ENCODE assay signal across 17 cellular contexts in genomic region chr20:57564180-57564802, GRCh38. TPM values are rescaled to one million over a fixed set of nuclear protein-coding genes. Genes with fewer than 3 reads are reported as not detected.
A peak's percentile ranks its signal among the peaks of the same experiment; 100 is the strongest.
DNase-seq lines count a peak whose midpoint lies in the region; ATAC-seq, FAIRE-seq and TF ChIP-seq lines count a peak whose summit lies in the region.
"Had no signal": no experiment of that assay in that cellular context is flagged by ENCODE, and none has a peak within 500 bp of the region (broad histone marks: within the 10 kb centered on the region; RNA-seq: fewer than 3 reads in every experiment).

No MANE protein-coding gene starts in this region.

- H3K27ac ChIP-seq in neuronal stem cell (replicated peaks; ENCODE audit: low read length) (no peak overlapping the region), subcutaneous abdominal adipose tissue (ENCODE audit: low read depth, low read length) (peak overlapping the region; percentile 37), neural progenitor cell (no peak overlapping the region)
- H3K27ac ChIP-seq: 22Rv1 had no signal

- peak overlapping the region; percentile 38 for H3K23ac ChIP-seq in neuronal stem cell (ENCODE audit: low read depth, low read length, poor library complexity)

- no peaks in the 10 kb centered on the region for H3K79me2 ChIP-seq in neural progenitor cell (ENCODE audit: low read depth)

- H3K27me3 ChIP-seq in neuronal stem cell (ENCODE audit: control insufficient read depth in 3 of 3, insufficient read depth in 3 of 3, low read depth in 1 of 3, low read length in 3 of 3), result peaks cover 0 to 39% (median 0%) of the 10 kb centered on the region in 3 experiments
- H3K27me3 ChIP-seq in subcutaneous abdominal adipose tissue (ENCODE audit: control insufficient read depth in 5 of 5, insufficient read depth in 4 of 5, low read length in 5 of 5), result peaks cover 0 to 9% (median 3%) of the 10 kb centered on the region in 5 donors
- H3K27me3 ChIP-seq in neural progenitor cell, result no peaks in the 10 kb centered on the region

- no peak overlapping the region for H3K27ac Mint-ChIP-seq in neural progenitor cell
- H3K27ac Mint-ChIP-seq: CD14-positive monocyte; CD8-positive, alpha-beta T cell; HFFc6 had no signal

- DNase-seq in HTR-8/SVneo (ENCODE audit: insufficient read length, low spot score) (no peak), left lobe of liver (ENCODE audit: low spot score) (peak; percentile 66), neuronal stem cell (ENCODE audit: low spot score) (no peak), urothelium cell line (ENCODE audit: low spot score) (no peak), neural progenitor cell (ENCODE audit: low spot score) (no peak)
- DNase-seq: Caco-2; CD8-positive, alpha-beta T cell; GF-D8; HCEC 1CT; HFFc6 had no signal

- H3K4me3 Mint-ChIP-seq in neural progenitor cell, result no peak overlapping the region
- H3K4me3 Mint-ChIP-seq: CD14-positive monocyte; CD8-positive, alpha-beta T cell; HFFc6 had no signal

- H3K18ac ChIP-seq in neuronal stem cell (ENCODE audit: low read length), result peak overlapping the region; percentile 18

- H3K79me1 ChIP-seq in neuronal stem cell (ENCODE audit: low read depth, low read length), result peaks cover 1% of the 10 kb centered on the region

- no peak overlapping the region for H3K4me2 ChIP-seq in neuronal stem cell (ENCODE audit: insufficient read depth, low read length, poor library complexity, severe bottlenecking)
- no peak overlapping the region for H3K4me2 ChIP-seq in neural progenitor cell

- H4K8ac ChIP-seq in neuronal stem cell (ENCODE audit: low read depth, low read length), result no peak overlapping the region

- H3F3A ChIP-seq in neural progenitor cell (ENCODE audit: low read depth), result no peaks in the 10 kb centered on the region

- no peak for TF ChIP-seq CTCF in neural progenitor cell (IDR thresholded peaks at IDR 0.05)

- no peaks in the 10 kb centered on the region for H3K36me3 Mint-ChIP-seq in neural progenitor cell
- H3K36me3 Mint-ChIP-seq: CD14-positive monocyte; CD8-positive, alpha-beta T cell had no signal

- no peak overlapping the region for H3K4me3 ChIP-seq in neuronal stem cell (ENCODE audit: low read length in 2 of 2)
- H3K4me3 ChIP-seq in subcutaneous abdominal adipose tissue (ENCODE audit: low read depth in 1 of 5, low read length in 5 of 5), result peak overlapping the region in 2 of 5 donors; percentile 2 to 43
- H3K4me3 ChIP-seq in neural progenitor cell, result no peak overlapping the region

- H3K14ac ChIP-seq in neuronal stem cell (ENCODE audit: low read length), result no peak overlapping the region

- H3K4me1 Mint-ChIP-seq in neural progenitor cell, result peaks cover 3% of the 10 kb centered on the region
- H3K4me1 Mint-ChIP-seq: CD14-positive monocyte had no signal

- H3K9me3 ChIP-seq in neuronal stem cell (replicated peaks in 1 of 2; ENCODE audit: control insufficient read depth in 2 of 2, insufficient read depth in 1 of 2, low read depth in 1 of 2, low read length in 2 of 2) (no peaks in the 10 kb centered on the region), subcutaneous abdominal adipose tissue (ENCODE audit: control insufficient read depth in 5 of 5, low read length in 5 of 5) (no peaks in the 10 kb centered on the region), neural progenitor cell (ENCODE audit: low read depth) (no peaks in the 10 kb centered on the region)

- H3K9ac ChIP-seq in neuronal stem cell (ENCODE audit: low read depth, low read length, poor library complexity) (no peak overlapping the region), subcutaneous abdominal adipose tissue (ENCODE audit: low read length in 5 of 5) (no peak overlapping the region), neural progenitor cell (no peak overlapping the region)

- WGBS in neuronal stem cell (ENCODE audit: extremely low coverage in 2 of 2, insufficient read length in 2 of 2, insufficient replicate concordance in 1 of 2), 2 donors, result no CpG with 5 or more reads among the region's 14 CpGs

- H3K36me3 ChIP-seq in neuronal stem cell (replicated peaks in 1 of 2; ENCODE audit: control insufficient read depth in 2 of 2, insufficient read depth in 2 of 2, low read length in 2 of 2) (no peaks in the 10 kb centered on the region), subcutaneous abdominal adipose tissue (ENCODE audit: control insufficient read depth in 5 of 5, insufficient read depth in 5 of 5, low read length in 5 of 5) (peaks cover 3 to 31% (median 23%) of the 10 kb centered on the region in 5 donors), neural progenitor cell (no peaks in the 10 kb centered on the region)

- peak; percentile 26 for FAIRE-seq in HTR-8/SVneo (lab: Jason Lieb, UNC)
- FAIRE-seq in urothelium cell line (lab: Jason Lieb, UNC), result no peak

- peak; percentile 0 for ATAC-seq in left lobe of liver
- ATAC-seq in GM18502 (IDR thresholded peaks at IDR 0.05; ENCODE audit: poor library complexity, unreplicated experiment), result no peak
- ATAC-seq: CD8-positive, alpha-beta T cell had no signal

- H2AK5ac ChIP-seq in neuronal stem cell (ENCODE audit: low read depth, low read length), result no peak overlapping the region

- H3K4ac ChIP-seq in neuronal stem cell (ENCODE audit: low read length), result no peak overlapping the region

- H4K91ac ChIP-seq in neuronal stem cell (ENCODE audit: low read depth, low read length, poor library complexity), result no peak overlapping the region

- H2BK5ac ChIP-seq in neuronal stem cell (ENCODE audit: low read length), result no peak overlapping the region

- H3K9me3 Mint-ChIP-seq in neural progenitor cell, result peaks cover 2% of the 10 kb centered on the region
- H3K9me3 Mint-ChIP-seq: CD14-positive monocyte; CD8-positive, alpha-beta T cell; HFFc6 had no signal

- H3K4me1 ChIP-seq in neuronal stem cell (ENCODE audit: control insufficient read depth in 2 of 2, insufficient read depth in 1 of 2, low read depth in 1 of 2, low read length in 2 of 2), result no peaks in the 10 kb centered on the region
- peaks cover 10 to 69% (median 59%) of the 10 kb centered on the region in 5 donors for H3K4me1 ChIP-seq in subcutaneous abdominal adipose tissue (ENCODE audit: control insufficient read depth in 5 of 5, insufficient read depth in 5 of 5, low read length in 5 of 5)
- no peaks in the 10 kb centered on the region for H3K4me1 ChIP-seq in neural progenitor cell

- H2BK15ac ChIP-seq in neuronal stem cell (ENCODE audit: low read length), result no peak overlapping the region

- no peak overlapping the region for H2BK12ac ChIP-seq in neuronal stem cell (ENCODE audit: low read length)

- no peak overlapping the region for H2BK120ac ChIP-seq in neuronal stem cell (ENCODE audit: low read depth, low read length)

- H2AFZ ChIP-seq in neuronal stem cell (ENCODE audit: low read length), result no peak overlapping the region
- H2AFZ ChIP-seq in neural progenitor cell (replicated peaks), result no peak overlapping the region

- no peaks in the 10 kb centered on the region for H4K20me1 ChIP-seq in neural progenitor cell (ENCODE audit: low read depth)

- H3K27me3 Mint-ChIP-seq in neural progenitor cell (ENCODE audit: insufficient read depth, low read depth), result peaks cover 4% of the 10 kb centered on the region

RNA-seq across cellular contexts. Expression of gene PCK1, which starts 3.4 kb away (rescaled TPM):
- total RNA-seq in left lobe of liver, result 1,004 TPM
- not detected for polyA plus RNA-seq in neuronal stem cell (2013, experiment 1 of 2)
- not detected for polyA plus RNA-seq in neuronal stem cell (2013, experiment 2 of 2)
- not detected in 2 replicates for total RNA-seq in neural progenitor cell (ENCODE audit: low replicate concordance)
- total RNA-seq: A673; Caco-2; CD8-positive, alpha-beta T cell; HFFc6 had no signal
- polyA plus RNA-seq: BJ, CD14-positive monocyte had no signal

RNA-seq across cellular contexts. Expression of gene CTCFL, which starts 39.4 kb away (rescaled TPM):
- total RNA-seq in left lobe of liver, result 0.15 TPM
- polyA plus RNA-seq in neuronal stem cell (2013, experiment 1 of 2), result 0.14 TPM
- 0.19 TPM for polyA plus RNA-seq in neuronal stem cell (2013, experiment 2 of 2)
- total RNA-seq in neural progenitor cell (ENCODE audit: low replicate concordance), result 0.34 TPM in 1 of 2 replicates, not detected in the other
- total RNA-seq: Caco-2; CD8-positive, alpha-beta T cell; H4; HFFc6 had no signal
- polyA plus RNA-seq: BJ, CD14-positive monocyte had no signal

RNA-seq across cellular contexts. Expression of gene ZBP1, which starts 55.9 kb away (rescaled TPM):
- total RNA-seq in left lobe of liver, result 0.08 TPM
- polyA plus RNA-seq in neuronal stem cell (2013, experiment 1 of 2), result not detected
- not detected for polyA plus RNA-seq in neuronal stem cell (2013, experiment 2 of 2)
- total RNA-seq in neural progenitor cell (ENCODE audit: low replicate concordance), result not detected in 2 replicates
- total RNA-seq: A673, Caco-2, H4, HFFc6 had no signal
- polyA plus RNA-seq: BJ had no signal

Comparison
In these comparisons a context has a peak if more than half of its experiments do, and no peak if none do; other contexts are left out.
1. RNA of gene PCK1, which starts 3.4 kb away (total RNA-seq): 1,004 TPM in left lobe of liver (single experiment); not detected in neural progenitor cell; every median in the first group is over 1,000 times any median in the second.